In genomic region chr18:295756-296155, GRCh38 we compare ENCODE assay signal across 21 cellular contexts.
"Had no signal": no experiment of that assay in that cellular context is flagged by ENCODE, and none has a peak within 500 bp of the region (broad histone marks: within the 10 kb centered on the region; RNA-seq: fewer than 3 reads in every experiment).

No MANE protein-coding gene starts in this region.

- H3K4me3 ChIP-seq: ascending aorta, cardiac muscle cell, esophagus squamous epithelium, left lung, right atrium auricular region, thyroid gland, vagina had no signal

- H3K4me1 ChIP-seq: esophagus squamous epithelium, left lung, right atrium auricular region, thyroid gland, vagina had no signal

- H3K4me1 Mint-ChIP-seq: activated CD4-positive, alpha-beta T cell treated with anti-CD3 and anti-CD28 coated beads, Interleukin-2, amount 10 ng/mL, durations not matched to agents 7 days and 5 days; activated naive CD8-positive, alpha-beta T cell treated with anti-CD3 and anti-CD28 coated beads, Interleukin-2, amount 50 U/mL, for 24 hours; activated T-helper 17 cell treated with anti-CD3 and anti-CD28 coated beads, Interleukin-2, amount 50 U/mL, for 72 hours; stimulated activated memory B cell treated with anti-CD40 and anti-IgM and Interleukin-4, amounts not matched to agents 10 μg/mL and 1 μg/mL and 100 μg/mL, for 72 hours had no signal

- H3K4me3 Mint-ChIP-seq: activated CD4-positive, alpha-beta T cell treated with anti-CD3 and anti-CD28 coated beads, Interleukin-2, amount 10 ng/mL, durations not matched to agents 7 days and 5 days; activated naive CD4-positive, alpha-beta T cell treated with anti-CD3 and anti-CD28 coated beads for 36 hours; activated naive CD8-positive, alpha-beta T cell treated with anti-CD3 and anti-CD28 coated beads, Interleukin-2, amount 50 U/mL, for 24 hours; activated T-helper 17 cell treated with anti-CD3 and anti-CD28 coated beads, Interleukin-2, amount 50 U/mL, for 72 hours; nephron; stimulated activated memory B cell treated with anti-CD40 and anti-IgM and Interleukin-4, amounts not matched to agents 10 μg/mL and 1 μg/mL and 100 μg/mL, for 72 hours had no signal

- H3K27me3 Mint-ChIP-seq: activated naive CD8-positive, alpha-beta T cell treated with anti-CD3 and anti-CD28 coated beads, Interleukin-2, amount 50 U/mL, for 24 hours; progenitor cell of endocrine pancreas had no signal

- DNase-seq: activated CD4-positive, alpha-beta T cell treated with anti-CD3 and anti-CD28 coated beads, Interleukin-2, amount 10 ng/mL, durations not matched to agents 7 days and 5 days; activated CD8-positive, alpha-beta memory T cell treated with anti-CD3 and anti-CD28 coated beads for 24 hours; activated naive CD4-positive, alpha-beta T cell treated with anti-CD3 and anti-CD28 coated beads for 36 hours; activated naive CD8-positive, alpha-beta T cell treated with anti-CD3 and anti-CD28 coated beads, Interleukin-2, amount 50 U/mL, for 24 hours; activated T-cell treated with anti-CD3 and anti-CD28 coated beads for 4 hours; esophagus squamous epithelium; left lung; mesendoderm; occipital lobe; stimulated activated CD4-positive, alpha-beta T cell treated with anti-CD3 and anti-CD28 coated beads, Interleukin-2, amount 100 ng/mL, for 48 hours; thyroid gland had no signal

- H3K27ac Mint-ChIP-seq: activated CD4-positive, alpha-beta T cell treated with anti-CD3 and anti-CD28 coated beads, Interleukin-2, amount 10 ng/mL, durations not matched to agents 7 days and 5 days; activated naive CD4-positive, alpha-beta T cell treated with anti-CD3 and anti-CD28 coated beads for 36 hours; activated naive CD8-positive, alpha-beta T cell treated with anti-CD3 and anti-CD28 coated beads, Interleukin-2, amount 50 U/mL, for 24 hours; activated T-helper 17 cell treated with anti-CD3 and anti-CD28 coated beads, Interleukin-2, amount 50 U/mL, for 72 hours; nephron; progenitor cell of endocrine pancreas; stimulated activated memory B cell treated with anti-CD40 and anti-IgM and Interleukin-4, amounts not matched to agents 10 μg/mL and 1 μg/mL and 100 μg/mL, for 72 hours had no signal

- H3K36me3 Mint-ChIP-seq: stimulated activated memory B cell treated with anti-CD40 and anti-IgM and Interleukin-4, amounts not matched to agents 10 μg/mL and 1 μg/mL and 100 μg/mL, for 72 hours had no signal

- H3K9me3 ChIP-seq: ascending aorta, esophagus squamous epithelium, left lung, right atrium auricular region, thyroid gland, vagina had no signal

- FAIRE-seq: colon, keratinocyte had no signal

- H3K36me3 ChIP-seq: ascending aorta, cardiac muscle cell, esophagus squamous epithelium, left lung, right atrium auricular region, thyroid gland, vagina had no signal

- H3K9me3 Mint-ChIP-seq: activated CD4-positive, alpha-beta T cell treated with anti-CD3 and anti-CD28 coated beads, Interleukin-2, amount 10 ng/mL, durations not matched to agents 7 days and 5 days; activated naive CD4-positive, alpha-beta T cell treated with anti-CD3 and anti-CD28 coated beads for 36 hours; activated naive CD8-positive, alpha-beta T cell treated with anti-CD3 and anti-CD28 coated beads, Interleukin-2, amount 50 U/mL, for 24 hours; activated T-helper 17 cell treated with anti-CD3 and anti-CD28 coated beads, Interleukin-2, amount 50 U/mL, for 72 hours; nephron had no signal

- H3K27ac ChIP-seq: cardiac muscle cell, esophagus squamous epithelium, left lung, right atrium auricular region, thyroid gland, vagina had no signal

- H3K27me3 ChIP-seq: ascending aorta, cardiac muscle cell, esophagus squamous epithelium, left lung, right atrium auricular region, thyroid gland, vagina had no signal
